In genomic region chr1:184062640-184063280, GRCh38 we compare ENCODE assay signal across 1 cellular context.
TF ChIP-seq lines count a peak whose summit lies in the region.

No MANE protein-coding gene starts in this region.

TF ChIP-seq in K562, 482 proteins besides CTCF, POLR2A, EP300 and RAD21:
- TF ChIP-seq ZNF316 (IDR thresholded peaks at IDR 0.05) = peak; percentile 66
- TF ChIP-seq NCOA2 (IDR thresholded peaks at IDR 0.05; ENCODE audit: partially characterized antibody in 2 of 2) = peak in 1 of 2 experiments; percentile 22
- TF ChIP-seq NONO (IDR thresholded peaks at IDR 0.05; ENCODE audit: low read depth in 2 of 2, low read length in 1 of 2) = no peak
- 0 out of 2 replicates have a peak, but pooled peaks have one; percentile 21 for TF ChIP-seq RBFOX2 (IDR thresholded peaks at IDR 0.05; ENCODE audit: low read depth, low read length)
- peak; percentile 56; the same call in 1 of the 2 replicates for TF ChIP-seq C11orf30 (IDR thresholded peaks at IDR 0.05; ENCODE audit: low read depth)
- no peak for TF ChIP-seq TAF15 (IDR thresholded peaks at IDR 0.05; ENCODE audit: low read depth, low read length)
- no peak for TF ChIP-seq CHD7 (IDR thresholded peaks at IDR 0.05; ENCODE audit: low read depth, low read length)
- 0 out of 2 replicates have a peak, but pooled peaks have one; percentile 10 for TF ChIP-seq MAFG (tag; conservative IDR thresholded peaks at IDR 0.05)
